In genomic region chr3:5011555-5012256, GRCh38 we compare ENCODE assay signal across 8 cellular contexts. TPM values are rescaled to one million over a fixed set of nuclear protein-coding genes. Genes with fewer than 3 reads are reported as not detected.
A peak's percentile ranks its signal among the peaks of the same experiment; 100 is the strongest.
DNase-seq lines count a peak whose midpoint lies in the region; ATAC-seq and TF ChIP-seq lines count a peak whose summit lies in the region.

No MANE protein-coding gene starts in this region.

- no peak for DNase-seq in activated CD4-positive, alpha-beta memory T cell treated with anti-CD3 and anti-CD28 coated beads, Interleukin-2, amount 10 ng/mL, durations not matched to agents 7 days and 5 days
- no peak for DNase-seq in activated CD4-positive, alpha-beta memory T cell treated with anti-CD3 and anti-CD28 coated beads for 36 hours
- DNase-seq in Peyer's patch, result peak in 2 of 3 donors; percentile 82 to 85
- DNase-seq in spleen, result peak; percentile 92
- no peak for DNase-seq in HFFc6
- DNase-seq in stimulated activated CD8-positive, alpha-beta memory T cell treated with anti-CD3 and anti-CD28 coated beads, Interleukin-4, amount 100 ng/mL, for 48 hours, result no peak
- no peak for DNase-seq in NCI-H1417 treated with DMSO at 0.1 percent for 48 hours (lab: John Stamatoyannopoulos, UW)

- H3K4me3 ChIP-seq in Peyer's patch, result no peak overlapping the region
- H3K4me3 ChIP-seq in spleen, result peak overlapping the region in 1 of 8 donors; percentile 50

- CTCF ChIA-PET in activated CD4-positive, alpha-beta memory T cell treated with anti-CD3 and anti-CD28 coated beads, Interleukin-2, amount 10 ng/mL, durations not matched to agents 7 days and 5 days (lab: Charles Lee), result interaction anchor here (0.7 to 4.1 kb wide), 9 partner anchors 9 to 300 kb away, joined by 3 to 26 read pairs (median 4); partner anchors contain the start of gene BHLHE40
- CTCF ChIA-PET in activated CD4-positive, alpha-beta memory T cell treated with anti-CD3 and anti-CD28 coated beads for 36 hours (lab: Charles Lee), result interaction anchor here (0.6 to 1.7 kb wide), 8 partner anchors 9 to 300 kb away, joined by 3 to 5 read pairs (median 3); no protein-coding TSS in a partner anchor

- WGBS in spleen, 5 donors, result 25 to 33% (median 31%) methylated on average over 14 of the region's 14 CpGs

- POLR2A ChIA-PET in activated CD4-positive, alpha-beta memory T cell treated with anti-CD3 and anti-CD28 coated beads, Interleukin-2, amount 10 ng/mL, durations not matched to agents 7 days and 5 days (lab: Charles Lee), result interaction anchor here (0.6 to 18.8 kb wide), 9 partner anchors 9 to 272 kb away, joined by 3 to 588 read pairs (median 4); partner anchors contain the start of gene BHLHE40
- POLR2A ChIA-PET in activated CD4-positive, alpha-beta memory T cell treated with anti-CD3 and anti-CD28 coated beads for 36 hours (lab: Charles Lee), result interaction anchor here (1.3 to 2.0 kb wide), 3 partner anchors 10 to 33 kb away, joined by 4 to 11 read pairs (median 5); partner anchors contain the start of gene BHLHE40

- H3K27me3 ChIP-seq in Peyer's patch, result no peaks in the 10 kb centered on the region
- H3K27me3 ChIP-seq in spleen (replicated peaks in 1 of 7), result no peaks in the 10 kb centered on the region

- no peaks in the 10 kb centered on the region for H3K27me3 Mint-ChIP-seq in activated CD4-positive, alpha-beta memory T cell treated with anti-CD3 and anti-CD28 coated beads, Interleukin-2, amount 10 ng/mL, durations not matched to agents 7 days and 5 days
- no peaks in the 10 kb centered on the region for H3K27me3 Mint-ChIP-seq in activated CD4-positive, alpha-beta memory T cell treated with anti-CD3 and anti-CD28 coated beads for 36 hours
- H3K27me3 Mint-ChIP-seq in HFFc6 (ENCODE audit: insufficient read depth), result no peaks in the 10 kb centered on the region; the same call in 1 of the 2 replicates

- H3K9me3 Mint-ChIP-seq in activated CD4-positive, alpha-beta memory T cell treated with anti-CD3 and anti-CD28 coated beads, Interleukin-2, amount 10 ng/mL, durations not matched to agents 7 days and 5 days, result no peaks in the 10 kb centered on the region
- H3K9me3 Mint-ChIP-seq in activated CD4-positive, alpha-beta memory T cell treated with anti-CD3 and anti-CD28 coated beads for 36 hours, result no peaks in the 10 kb centered on the region
- H3K9me3 Mint-ChIP-seq in HFFc6, result no peaks in the 10 kb centered on the region

- no peaks in the 10 kb centered on the region for H3K36me3 Mint-ChIP-seq in activated CD4-positive, alpha-beta memory T cell treated with anti-CD3 and anti-CD28 coated beads, Interleukin-2, amount 10 ng/mL, durations not matched to agents 7 days and 5 days (ENCODE audit: low read depth)
- H3K36me3 Mint-ChIP-seq in activated CD4-positive, alpha-beta memory T cell treated with anti-CD3 and anti-CD28 coated beads for 36 hours, result no peaks in the 10 kb centered on the region
- H3K36me3 Mint-ChIP-seq in HFFc6 (ENCODE audit: low read depth), result no peaks in the 10 kb centered on the region

- no peak overlapping the region for H3K4me3 Mint-ChIP-seq in activated CD4-positive, alpha-beta memory T cell treated with anti-CD3 and anti-CD28 coated beads, Interleukin-2, amount 10 ng/mL, durations not matched to agents 7 days and 5 days
- no peak overlapping the region for H3K4me3 Mint-ChIP-seq in activated CD4-positive, alpha-beta memory T cell treated with anti-CD3 and anti-CD28 coated beads for 36 hours
- H3K4me3 Mint-ChIP-seq in HFFc6, result no peak overlapping the region

- TF ChIP-seq CTCF in Peyer's patch (IDR thresholded peaks at IDR 0.05) (no peak), spleen (IDR thresholded peaks at IDR 0.05 in 8 of 11, conservative IDR thresholded peaks at IDR 0.05 in 3 of 11) (peak in 3 of 11 experiments; percentile 14 to 29 (median 14)), HFFc6 (IDR thresholded peaks at IDR 0.05) (no peak)

- peaks cover 86% of the 10 kb centered on the region for H3K4me1 Mint-ChIP-seq in activated CD4-positive, alpha-beta memory T cell treated with anti-CD3 and anti-CD28 coated beads, Interleukin-2, amount 10 ng/mL, durations not matched to agents 7 days and 5 days
- H3K4me1 Mint-ChIP-seq in activated CD4-positive, alpha-beta memory T cell treated with anti-CD3 and anti-CD28 coated beads for 36 hours (ENCODE audit: low read depth), result peaks cover 54% of the 10 kb centered on the region
- H3K4me1 Mint-ChIP-seq in HFFc6 (ENCODE audit: low read depth), result peaks cover 55% of the 10 kb centered on the region

- TF ChIP-seq POLR2A in Peyer's patch (IDR thresholded peaks at IDR 0.05), result no peak
- no peak for TF ChIP-seq POLR2A in spleen (IDR thresholded peaks at IDR 0.05)

- H3K27ac Mint-ChIP-seq in activated CD4-positive, alpha-beta memory T cell treated with anti-CD3 and anti-CD28 coated beads, Interleukin-2, amount 10 ng/mL, durations not matched to agents 7 days and 5 days, result peak overlapping the region; percentile 85
- H3K27ac Mint-ChIP-seq in activated CD4-positive, alpha-beta memory T cell treated with anti-CD3 and anti-CD28 coated beads for 36 hours, result no peak overlapping the region
- H3K27ac Mint-ChIP-seq in HFFc6, result no peak overlapping the region

- H3K36me3 ChIP-seq in Peyer's patch (no peaks in the 10 kb centered on the region), spleen (no peaks in the 10 kb centered on the region)

- ATAC-seq in HG02884 (IDR thresholded peaks at IDR 0.05; ENCODE audit: unreplicated experiment), result peak; percentile 51

- H3K4me1 ChIP-seq in Peyer's patch (peaks cover 3 to 40% (median 22%) of the 10 kb centered on the region in 4 donors), spleen (peaks cover 26 to 99% (median 76%) of the 10 kb centered on the region in 6 donors)

- H3K27ac ChIP-seq in Peyer's patch (peak overlapping the region in 3 of 4 donors; percentile 3 to 76 (median 63)), spleen (peak overlapping the region in 7 of 8 donors; percentile 61 to 87 (median 78))

- no peaks in the 10 kb centered on the region for H3K9me3 ChIP-seq in Peyer's patch
- no peaks in the 10 kb centered on the region for H3K9me3 ChIP-seq in spleen

- intact Hi-C loops in activated CD4-positive, alpha-beta memory T cell treated with anti-CD3 and anti-CD28 coated beads for 36 hours (cut with micrococcal nuclease), result no loop called here
- intact Hi-C loops in spleen (cut with DNase I; ENCODE audit: low total_unique reads), result no loop called here

RNA-seq across cellular contexts. Expression of gene BHLHE40, which starts 32.5 kb away (rescaled TPM):
- 100 to 1,000 TPM; 316 to 318 TPM for total RNA-seq in activated CD4-positive, alpha-beta memory T cell treated with anti-CD3 and anti-CD28 coated beads, Interleukin-2, amount 10 ng/mL, durations not matched to agents 7 days and 5 days
- 100 to 1,000 TPM; 188 to 195 TPM for total RNA-seq in activated CD4-positive, alpha-beta memory T cell treated with anti-CD3 and anti-CD28 coated beads for 36 hours
- total RNA-seq in Peyer's patch, result 10 to 100 TPM; 20.3 to 78.4 (median 44.3) TPM
- 100 to 1,000 TPM in 1 of 7 donors, 10 to 100 TPM in 6; 22.9 to 108 (median 40.3) TPM for total RNA-seq in spleen
- polyA plus RNA-seq in spleen, result 10 to 100 TPM; 11.8 to 15.6 (median 12.7) TPM
- total RNA-seq in HFFc6 (2021; fragmentation: NEBNext Ultra II Directional; extraction: Animal tissue kit (Norgen Biotek cat#: 25700)), result 10 to 100 TPM; 10.2 to 11.8 (median 10.7) TPM

Comparison
In these comparisons a context has a peak if more than half of its experiments do, and no peak if none do; other contexts are left out.
1. DNase-seq: peak in Peyer's patch (2 of 3) and spleen (single experiment); none in activated CD4-positive, alpha-beta memory T cell treated with anti-CD3 and anti-CD28 coated beads, Interleukin-2, amount 10 ng/mL, durations not matched to agents 7 days and 5 days (single experiment), activated CD4-positive, alpha-beta memory T cell treated with anti-CD3 and anti-CD28 coated beads for 36 hours (single experiment), HFFc6 (single experiment), stimulated activated CD8-positive, alpha-beta memory T cell treated with anti-CD3 and anti-CD28 coated beads, Interleukin-4, amount 100 ng/mL, for 48 hours (single experiment) and NCI-H1417 treated with DMSO at 0.1 percent for 48 hours (single experiment).